ENCODE assay signal across 8 cellular contexts in genomic region chr7:149239345-149240143, GRCh38. TPM values are rescaled to one million over a fixed set of nuclear protein-coding genes. Genes with fewer than 3 reads are reported as not detected.
A peak's percentile ranks its signal among the peaks of the same experiment; 100 is the strongest.
DNase-seq lines count a peak whose midpoint lies in the region; ATAC-seq and TF ChIP-seq lines count a peak whose summit lies in the region.

TSS of gene ZNF212 (plus strand) at chr7:149239651. CDS start at chr7:149239779, 128 bp downstream.

- peaks cover 12% of the 10 kb centered on the region for H3K79me2 ChIP-seq in OCI-LY7 (ENCODE audit: insufficient read depth, low read depth, low read length)

- H3K9me3 Mint-ChIP-seq in IgD-negative memory B cell, result peaks cover 0 to 5% (median 0%) of the 10 kb centered on the region in 3 donors

- H3K4me1 Mint-ChIP-seq in IgD-negative memory B cell, result peaks cover 22 to 25% (median 25%) of the 10 kb centered on the region in 3 donors

- peak within 1 kb of the TSS; percentile 90 to 96 (median 94) for H3K4me3 Mint-ChIP-seq in IgD-negative memory B cell

- H3K4me1 ChIP-seq in OCI-LY7 (ENCODE audit: insufficient read depth, low read length, poor library complexity, severe bottlenecking) (peaks cover 16% of the 10 kb centered on the region), mucosa of stomach (ENCODE audit: control insufficient read depth, insufficient read depth, low read length) (peaks cover 13% of the 10 kb centered on the region)

- peak within 1 kb of the TSS; percentile 23 for H3K27ac ChIP-seq in OCI-LY7 (ENCODE audit: low read depth, low read length, poor library complexity, severe bottlenecking)

- no TSS peak for BruUV-seq in OCI-LY7 (replicated peaks; lab: Mats Ljungman, UMichigan)

- DNase-seq in DMS153 (lab: John Stamatoyannopoulos, UW) (peak; percentile 75), OCI-LY7 (ENCODE audit: low spot score) (peak; percentile 92), activated T-cell treated with anti-CD3 and anti-CD28 coated beads for 1 hour (ENCODE audit: low read depth) (peak; percentile 84), epithelial cell of proximal tubule (ENCODE audit: low read depth) (no peak)
- DNase-seq in stimulated activated CD8-positive, alpha-beta memory T cell treated with anti-CD3 and anti-CD28 coated beads, Interleukin-7, amount 100 ng/mL, for 1 hour (ENCODE audit: low read depth in 2 of 2), result peak; percentile 72 to 81

- H3K27me3 ChIP-seq in mucosa of stomach (ENCODE audit: control insufficient read depth, insufficient read depth, low read length), result no peaks in the 10 kb centered on the region

- H4K20me1 ChIP-seq in OCI-LY7 (ENCODE audit: insufficient read depth, low read length), result no peaks in the 10 kb centered on the region

- H3K36me3 ChIP-seq in OCI-LY7 (ENCODE audit: insufficient read depth, low read length), result peaks cover 11% of the 10 kb centered on the region
- no peaks in the 10 kb centered on the region for H3K36me3 ChIP-seq in mucosa of stomach (ENCODE audit: control insufficient read depth, insufficient read depth, low read length)

- H3K4me2 ChIP-seq in OCI-LY7 (ENCODE audit: low read length), result peak within 1 kb of the TSS; percentile 69

- peak within 1 kb of the TSS; percentile 93 for H3K9ac ChIP-seq in mucosa of stomach (ENCODE audit: low read length)

- peak within 1 kb of the TSS; percentile 95 for H2AFZ ChIP-seq in OCI-LY7 (ENCODE audit: low read length)

- no peaks in the 10 kb centered on the region for H3K27me3 Mint-ChIP-seq in IgD-negative memory B cell

- POLR2A ChIA-PET in OCI-LY7 (lab: Charles Lee), result interaction anchor here (0.7 to 1.0 kb wide), 2 partner anchors 12 to 61 kb away, joined by 3 read pairs; no protein-coding TSS in a partner anchor

- H3K9me3 ChIP-seq in OCI-LY7 (ENCODE audit: low read length), result peaks cover 13% of the 10 kb centered on the region
- no peaks in the 10 kb centered on the region for H3K9me3 ChIP-seq in mucosa of stomach (ENCODE audit: control insufficient read depth, low read length)

- intact Hi-C loops in OCI-LY7 (cut with micrococcal nuclease; ENCODE audit: unreplicated experiment), result loop anchor here (2.0 to 5.0 kb wide), 3 partner anchors 23 to 183 kb away; partner anchors contain the start of genes ZNF398 and ZNF783

- H3K4me3 ChIP-seq in OCI-LY7 (ENCODE audit: low read depth, low read length, poor library complexity, severe bottlenecking) (peak within 1 kb of the TSS; percentile 81), epithelial cell of proximal tubule (ENCODE audit: low read depth, low read length) (peak within 1 kb of the TSS; percentile 99), mucosa of stomach (ENCODE audit: low read length) (peak within 1 kb of the TSS; percentile 96)

- H3K9me2 ChIP-seq in OCI-LY7 (ENCODE audit: insufficient read depth, low read length), result no peaks in the 10 kb centered on the region

- H3K27ac Mint-ChIP-seq in IgD-negative memory B cell, result peak within 1 kb of the TSS; percentile 58 to 89 (median 84)

- peak; percentile 98 for ATAC-seq in GM21528 (IDR thresholded peaks at IDR 0.05; ENCODE audit: low FRiP score, unreplicated experiment)

- TF ChIP-seq CTCF in OCI-LY7 (conservative IDR thresholded peaks at IDR 0.05; ENCODE audit: low read length) (peak; percentile 84), epithelial cell of proximal tubule (conservative IDR thresholded peaks at IDR 0.05; ENCODE audit: low read depth, low read length) (peak; percentile 81)

- CTCF ChIA-PET in OCI-LY7 (lab: Charles Lee; ENCODE audit: unreplicated experiment), result no interaction called here

- H3K36me3 Mint-ChIP-seq in IgD-negative memory B cell, result peaks cover 3% of the 10 kb centered on the region

RNA-seq across cellular contexts. Expression of gene ZNF212, which starts in this region (rescaled TPM):
- 8.7 TPM for polyA plus RNA-seq in IgD-negative memory B cell
- 11.6 and 13.1 TPM in 2 replicates for total RNA-seq in OCI-LY7 (2014; rRNA removed; shearing (Covaris generic))
- total RNA-seq in OCI-LY7 (2022), result 12.7 and 14.1 TPM in 2 replicates
- 4.3 and 4.7 TPM in 2 replicates for total RNA-seq in epithelial cell of proximal tubule
